Comparison of ENCODE assay signal across 17 cellular contexts in genomic region chr15:96410175-96411055, GRCh38.
DNase-seq lines count a peak whose midpoint lies in the region; ATAC-seq and TF ChIP-seq lines count a peak whose summit lies in the region.
"Had no signal": no experiment of that assay in that cellular context is flagged by ENCODE, and none has a peak within 500 bp of the region (broad histone marks: within the 10 kb centered on the region; RNA-seq: fewer than 3 reads in every experiment).

No MANE protein-coding gene starts in this region.

- H4K8ac ChIP-seq in mesenchymal stem cell (ENCODE audit: low read length): no peak overlapping the region

- in situ Hi-C loops in transverse colon (cut with MboI; ENCODE audit: low pct_ligation_motif_present in 1 of 4, low pct_unique_long_range_greater_than_20kb in 1 of 4, low sequenced_read_pairs in 3 of 4): no loop called here

- peaks cover 8% of the 10 kb centered on the region for H3K4me1 ChIP-seq in mesenchymal stem cell (ENCODE audit: control insufficient read depth, insufficient read depth, low read depth, low read length)
- peaks cover 0 to 15% (median 12%) of the 10 kb centered on the region in 4 donors for H3K4me1 ChIP-seq in transverse colon
- H3K4me1 ChIP-seq in spleen: peaks cover 0 to 15% (median 9%) of the 10 kb centered on the region in 6 donors

- H2BK12ac ChIP-seq in mesenchymal stem cell (ENCODE audit: low read length in 2 of 2): no peak overlapping the region

- no peaks in the 10 kb centered on the region for H3K79me1 ChIP-seq in mesenchymal stem cell (replicated peaks; ENCODE audit: low read length, poor library complexity, severe bottlenecking)

- peaks cover 54% of the 10 kb centered on the region for H3K4me1 Mint-ChIP-seq in brain
- peaks cover 1 to 9% of the 10 kb centered on the region in 2 donors for H3K4me1 Mint-ChIP-seq in stimulated activated naive B cell treated with anti-CD40 and anti-IgM and Interleukin-4, amounts not matched to agents 10 μg/mL and 1 μg/mL and 100 μg/mL, for 72 hours

- H3K27me3 Mint-ChIP-seq in brain: peaks cover 100% of the 10 kb centered on the region
- peaks cover 71 to 83% of the 10 kb centered on the region in 2 donors for H3K27me3 Mint-ChIP-seq in stimulated activated naive B cell treated with anti-CD40 and anti-IgM and Interleukin-4, amounts not matched to agents 10 μg/mL and 1 μg/mL and 100 μg/mL, for 72 hours

- no peak overlapping the region for H3K27ac ChIP-seq in mesenchymal stem cell (ENCODE audit: low read length, poor library complexity, severe bottlenecking)
- no peak overlapping the region for H3K27ac ChIP-seq in transverse colon
- H3K27ac ChIP-seq in spleen: no peak overlapping the region

- peak overlapping the region in 2 of 5 experiments; percentile 73 to 86 for H3K27ac Mint-ChIP-seq in brain
- peak overlapping the region; percentile 73 for H3K27ac Mint-ChIP-seq in stimulated activated naive B cell treated with anti-CD40 and anti-IgM and Interleukin-4, amounts not matched to agents 10 μg/mL and 1 μg/mL and 100 μg/mL, for 72 hours

- no peak for ATAC-seq in stimulated activated naive B cell treated with anti-CD40 and anti-IgM and Interleukin-4, amounts not matched to agents 10 μg/mL and 1 μg/mL and 100 μg/mL, for 72 hours (replicated peaks)
- ATAC-seq: activated CD4-positive, CD25-positive, alpha-beta regulatory T cell treated with anti-CD3 and anti-CD28 coated beads, Interleukin-2, amount 50 U/mL, for 24 hours had no signal

- no peak for TF ChIP-seq EP300 in transverse colon (IDR thresholded peaks at IDR 0.05; ENCODE audit: low read depth)

- peaks cover 0 to 5% (median 0%) of the 10 kb centered on the region in 5 experiments for H3K9me3 Mint-ChIP-seq in brain
- H3K9me3 Mint-ChIP-seq in stimulated activated naive B cell treated with anti-CD40 and anti-IgM and Interleukin-4, amounts not matched to agents 10 μg/mL and 1 μg/mL and 100 μg/mL, for 72 hours: peaks cover 0 to 2% of the 10 kb centered on the region in 2 donors

- H2BK5ac ChIP-seq in mesenchymal stem cell (ENCODE audit: low read depth, low read length, poor library complexity, severe bottlenecking): no peak overlapping the region

- no peak overlapping the region for H2AFZ ChIP-seq in mesenchymal stem cell (ENCODE audit: low read depth, low read length)

- no peak overlapping the region for H3K14ac ChIP-seq in mesenchymal stem cell (ENCODE audit: low read length in 2 of 2)

- peak overlapping the region in 1 of 2 experiments; percentile 67 for H3K4me3 ChIP-seq in mesenchymal stem cell (ENCODE audit: insufficient read depth in 1 of 2, low read depth in 1 of 2, low read length in 2 of 2)
- no peak overlapping the region for H3K4me3 ChIP-seq in transverse colon
- H3K4me3 ChIP-seq in spleen: peak overlapping the region in 2 of 8 donors; percentile 28 to 42

- TF ChIP-seq CTCF in brain (conservative IDR thresholded peaks at IDR 0.05) (no peak), transverse colon (IDR thresholded peaks at IDR 0.05) (no peak), spleen (IDR thresholded peaks at IDR 0.05 in 8 of 11, conservative IDR thresholded peaks at IDR 0.05 in 3 of 11) (no peak)

- no peak overlapping the region for H2BK15ac ChIP-seq in mesenchymal stem cell (ENCODE audit: low read depth, poor library complexity, severe bottlenecking)

- peak overlapping the region in 4 of 5 experiments; percentile 60 to 83 (median 82) for H3K4me3 Mint-ChIP-seq in brain
- peak overlapping the region in 1 of 2 donors; percentile 54 for H3K4me3 Mint-ChIP-seq in stimulated activated naive B cell treated with anti-CD40 and anti-IgM and Interleukin-4, amounts not matched to agents 10 μg/mL and 1 μg/mL and 100 μg/mL, for 72 hours

- H3K9ac ChIP-seq in mesenchymal stem cell (ENCODE audit: low read length): no peak overlapping the region

- no peak overlapping the region for H3K4me2 ChIP-seq in mesenchymal stem cell (ENCODE audit: low read length, poor library complexity, severe bottlenecking)

- H3K36me3 Mint-ChIP-seq in brain: no peaks in the 10 kb centered on the region
- no peaks in the 10 kb centered on the region for H3K36me3 Mint-ChIP-seq in stimulated activated naive B cell treated with anti-CD40 and anti-IgM and Interleukin-4, amounts not matched to agents 10 μg/mL and 1 μg/mL and 100 μg/mL, for 72 hours

- H3K36me3 ChIP-seq in mesenchymal stem cell (ENCODE audit: control insufficient read depth in 1 of 2, insufficient read depth in 2 of 2, low read depth in 1 of 2, low read length in 2 of 2): no peaks in the 10 kb centered on the region
- no peaks in the 10 kb centered on the region for H3K36me3 ChIP-seq in transverse colon
- H3K36me3 ChIP-seq in spleen: no peaks in the 10 kb centered on the region

- no peak overlapping the region for H3K23ac ChIP-seq in mesenchymal stem cell (ENCODE audit: low read length in 2 of 2)

- 6% methylated on average over 14 of the region's 16 CpGs for WGBS in mesenchymal stem cell
- WGBS in transverse colon (ENCODE audit: low coverage in 1 of 2), 2 donors: 6 to 18% methylated on average over 11 to 16 of the region's 16 CpGs
- WGBS in spleen, 5 donors: 11 to 20% (median 19%) methylated on average over 16 of the region's 16 CpGs

- no peak overlapping the region for H3K18ac ChIP-seq in mesenchymal stem cell (ENCODE audit: low read depth in 1 of 2, low read length in 2 of 2)

- H3K9me3 ChIP-seq in mesenchymal stem cell (ENCODE audit: control insufficient read depth, low read length): no peaks in the 10 kb centered on the region
- no peaks in the 10 kb centered on the region for H3K9me3 ChIP-seq in transverse colon
- H3K9me3 ChIP-seq in spleen: no peaks in the 10 kb centered on the region

- H3K4ac ChIP-seq in mesenchymal stem cell (ENCODE audit: low read depth in 1 of 2, low read length in 2 of 2): no peak overlapping the region

- H2AK5ac ChIP-seq in mesenchymal stem cell (ENCODE audit: low read length, severe bottlenecking): no peak overlapping the region

- no peak overlapping the region for H4K91ac ChIP-seq in mesenchymal stem cell (ENCODE audit: low read length)

- no peak for TF ChIP-seq POLR2A in transverse colon (IDR thresholded peaks at IDR 0.05)
- no peak for TF ChIP-seq POLR2A in spleen (IDR thresholded peaks at IDR 0.05)

- no peak overlapping the region for H2BK120ac ChIP-seq in mesenchymal stem cell (ENCODE audit: low read depth, low read length)

- peaks cover 96 to 97% of the 10 kb centered on the region in 2 experiments for H3K27me3 ChIP-seq in mesenchymal stem cell (ENCODE audit: control insufficient read depth in 1 of 2, insufficient read depth in 1 of 2, low read length in 2 of 2)
- peaks cover 99% of the 10 kb centered on the region for H3K27me3 ChIP-seq in transverse colon
- H3K27me3 ChIP-seq in spleen (replicated peaks in 1 of 7): peaks cover 0 to 97% (median 67%) of the 10 kb centered on the region in 7 donors

- DNase-seq in NCI-H82 (lab: John Stamatoyannopoulos, UW): peak; percentile 46
- DNase-seq in NCI-H82 treated with DMSO at 0.1 percent for 48 hours (lab: John Stamatoyannopoulos, UW; ENCODE audit: unreplicated experiment): no peak
- peak; percentile 17 for DNase-seq in mesenchymal stem cell
- no peak for DNase-seq in stimulated activated naive B cell treated with anti-CD40 and anti-IgM and Interleukin-4, amounts not matched to agents 10 μg/mL and 1 μg/mL and 100 μg/mL, for 72 hours
- no peak for DNase-seq in Kasumi-1 (lab: John Stamatoyannopoulos, UW)
- no peak for DNase-seq in transverse colon
- no peak for DNase-seq in spleen
- DNase-seq: central memory CD4-positive, alpha-beta T cell; effector CD4-positive, alpha-beta T cell; KG1; midbrain; NCI-H1092; NCI-H2107; stimulated activated CD4-positive, alpha-beta T cell treated with anti-CD3 and anti-CD28 coated beads, Interleukin-2, amount 100 ng/mL, for 48 hours; T-helper 9 cell had no signal

- intact Hi-C loops in transverse colon (cut with DNase I; ENCODE audit: low total_unique reads) (no loop called here), spleen (cut with DNase I; ENCODE audit: low total_unique reads) (no loop called here)

Comparison
In these comparisons a context has a peak if more than half of its experiments do, and no peak if none do; other contexts are left out.
1. DNase-seq: peak in NCI-H82 (single experiment) and mesenchymal stem cell (single experiment); none in NCI-H82 treated with DMSO at 0.1 percent for 48 hours (single experiment), stimulated activated naive B cell treated with anti-CD40 and anti-IgM and Interleukin-4, amounts not matched to agents 10 μg/mL and 1 μg/mL and 100 μg/mL, for 72 hours (single experiment), Kasumi-1 (0 of 2), transverse colon (single experiment) and spleen (single experiment).